16 cellular contexts compared by ENCODE assay signal in genomic region chr11:43582024-43582836, GRCh38.
DNase-seq lines count a peak whose midpoint lies in the region; ATAC-seq, FAIRE-seq and TF ChIP-seq lines count a peak whose summit lies in the region.
"Had no signal": no experiment of that assay in that cellular context is flagged by ENCODE, and none has a peak within 500 bp of the region (broad histone marks: within the 10 kb centered on the region; RNA-seq: fewer than 3 reads in every experiment).

No MANE protein-coding gene starts in this region.

- SMC1A ChIA-PET in GM12878 (lab: Charles Lee; ENCODE audit: uncharacterized antibody, unreplicated experiment): no interaction called here

- no peak for TF ChIP-seq RAD21 in GM12878 (IDR thresholded peaks at IDR 0.05; ENCODE audit: insufficient read depth, low read depth, low read length)

- TF ChIP-seq POLR2A in GM12878 (IDR thresholded peaks at IDR 0.05; ENCODE audit: low read depth, low read length): no peak

- DNase-seq in H7 (peak; percentile 57), GM12878 (ENCODE audit: low read depth, low spot score) (no peak), left lung (no peak), HT-29 (ENCODE audit: low spot score) (no peak), NCI-H748 treated with DMSO at 0.1 percent for 48 hours (lab: John Stamatoyannopoulos, UW) (no peak), NAMALWA (ENCODE audit: low spot score) (no peak)
- DNase-seq in naive thymus-derived CD8-positive, alpha-beta T cell: no peak
- DNase-seq: AML-193, HCEC 1CT, Kasumi-1, NCI-H510A had no signal

- peaks cover 0 to 5% (median 2%) of the 10 kb centered on the region in 3 donors for H3K36me3 Mint-ChIP-seq in naive thymus-derived CD8-positive, alpha-beta T cell

- peaks cover 80% of the 10 kb centered on the region for H3K27me3 ChIP-seq in ACC112 (ENCODE audit: insufficient read depth, low read length)
- H3K27me3 ChIP-seq in H7 (ENCODE audit: control insufficient read depth, insufficient read depth, low read length): peaks cover 84% of the 10 kb centered on the region
- peaks cover 19 to 32% of the 10 kb centered on the region in 2 experiments for H3K27me3 ChIP-seq in GM12878 (replicated peaks in 1 of 2; ENCODE audit: control insufficient read depth in 2 of 2, insufficient read depth in 2 of 2, low read length in 1 of 2)
- H3K27me3 ChIP-seq in left lung: peaks cover 73 to 89% of the 10 kb centered on the region in 2 donors

- no peak overlapping the region for H3K27ac Mint-ChIP-seq in naive thymus-derived CD8-positive, alpha-beta T cell
- H3K27ac Mint-ChIP-seq: activated T-cell treated with anti-CD3 and anti-CD28 coated beads, Interleukin-2, amount 50 U/mL, for 24 hours; natural killer cell treated with Interleukin-12 subunit alpha and Interleukin-12 subunit beta and Interleukin-15 and Interleukin-18, amount 100 ng/mL, for 72 hours had no signal

- peaks cover 0 to 4% (median 0%) of the 10 kb centered on the region in 9 donors for H3K9me3 Mint-ChIP-seq in naive thymus-derived CD8-positive, alpha-beta T cell
- H3K9me3 Mint-ChIP-seq: activated T-cell treated with anti-CD3 and anti-CD28 coated beads, Interleukin-2, amount 50 U/mL, for 24 hours; natural killer cell treated with Interleukin-12 subunit alpha and Interleukin-12 subunit beta and Interleukin-15 and Interleukin-18, amount 100 ng/mL, for 72 hours had no signal

- POLR2A ChIA-PET in GM12878 (lab: Charles Lee): no interaction called here
- POLR2A ChIA-PET in naive thymus-derived CD8-positive, alpha-beta T cell (lab: Charles Lee): no interaction called here

- no peak overlapping the region for H3K27ac ChIP-seq in ACC112 (ENCODE audit: low read depth, low read length)
- no peak overlapping the region for H3K27ac ChIP-seq in GM12878 (ENCODE audit: control insufficient read depth, insufficient read depth)
- no peak overlapping the region for H3K27ac ChIP-seq in left lung
- H3K27ac ChIP-seq: coronary artery had no signal

- H3K79me2 ChIP-seq in ACC112 (ENCODE audit: control insufficient read depth, insufficient read depth, low read length, unreplicated experiment) (no peaks in the 10 kb centered on the region), GM12878 (ENCODE audit: control insufficient read depth, insufficient read depth, low read length) (no peaks in the 10 kb centered on the region)

- no peaks in the 10 kb centered on the region; the same call in 2 of the 3 replicates for H3K9me3 ChIP-seq in GM12878 (replicated peaks; ENCODE audit: control insufficient read depth, insufficient read depth, low read length)
- H3K9me3 ChIP-seq in left lung: no peaks in the 10 kb centered on the region

- H3K36me3 ChIP-seq in ACC112 (ENCODE audit: insufficient read depth, low read length): no peaks in the 10 kb centered on the region
- H3K36me3 ChIP-seq in H7 (replicated peaks; ENCODE audit: control insufficient read depth, insufficient read depth, low read length): no peaks in the 10 kb centered on the region
- H3K36me3 ChIP-seq in GM12878 (ENCODE audit: control insufficient read depth in 2 of 2, insufficient read depth in 2 of 2, low read length in 1 of 2): no peaks in the 10 kb centered on the region
- H3K36me3 ChIP-seq in left lung: no peaks in the 10 kb centered on the region

- H3K4me3 ChIP-seq in ACC112 (ENCODE audit: low read depth, low read length): peak overlapping the region; percentile 74
- H3K4me3 ChIP-seq in H7 (ENCODE audit: insufficient read depth, low read depth, low read length): no peak overlapping the region
- no peak overlapping the region for H3K4me3 ChIP-seq in GM12878
- no peak overlapping the region for H3K4me3 ChIP-seq in left lung

- H3K4me1 Mint-ChIP-seq in naive thymus-derived CD8-positive, alpha-beta T cell: peaks cover 15 to 42% (median 33%) of the 10 kb centered on the region in 4 donors

- in situ Hi-C loops in GM12878 (cut with MboI): no loop called here

- no peaks in the 10 kb centered on the region for H4K20me1 ChIP-seq in GM12878 (ENCODE audit: control insufficient read depth, insufficient read depth)

- intact Hi-C loops in GM12878 (cut with micrococcal nuclease; ENCODE audit: unreplicated experiment) (no loop called here), left lung (cut with DNase I) (no loop called here)

- ATAC-seq in GM12878 (no peak), left lung (no peak)
- no peak for ATAC-seq in naive thymus-derived CD8-positive, alpha-beta T cell

- no peak overlapping the region for H3K9ac ChIP-seq in GM12878 (ENCODE audit: control insufficient read depth, insufficient read depth, low read length)

- TF ChIP-seq CTCF in GM12878 (IDR thresholded peaks at IDR 0.05 in 2 of 3, conservative IDR thresholded peaks at IDR 0.05 in 1 of 3; ENCODE audit: control insufficient read depth in 2 of 3, extremely low read depth in 1 of 3, insufficient read depth in 1 of 3, low read depth in 3 of 3, low read length in 3 of 3): no peak
- no peak for TF ChIP-seq CTCF in left lung (IDR thresholded peaks at IDR 0.05)

- H3K4me2 ChIP-seq in GM12878 (ENCODE audit: control insufficient read depth, insufficient read depth): no peak overlapping the region

- H3K27me3 Mint-ChIP-seq in naive thymus-derived CD8-positive, alpha-beta T cell: peaks cover 35 to 88% (median 68%) of the 10 kb centered on the region in 5 donors

- no peak for FAIRE-seq in GM12878 (lab: Jason Lieb, UNC)
- FAIRE-seq: RCC 7860 had no signal

- H3K4me3 Mint-ChIP-seq in naive thymus-derived CD8-positive, alpha-beta T cell: peak overlapping the region; percentile 32 to 92 (median 64)
- H3K4me3 Mint-ChIP-seq: natural killer cell treated with Interleukin-12 subunit alpha and Interleukin-12 subunit beta and Interleukin-15 and Interleukin-18, amount 100 ng/mL, for 72 hours had no signal

- TF ChIP-seq EP300 in GM12878 (IDR thresholded peaks at IDR 0.05; ENCODE audit: borderline replicate concordance in 1 of 2, control insufficient read depth in 1 of 2, low read depth in 2 of 2, low read length in 2 of 2): no peak

- no TSS peak for BruUV-seq in GM12878 (replicated peaks; lab: Mats Ljungman, UMichigan)

- 31% methylated on average over 30 of the region's 37 CpGs for WGBS in GM12878 (ENCODE audit: insufficient coverage, insufficient replicate concordance, low lambda C conversion rate, missing lambda C conversion rate)

- H2AFZ ChIP-seq in ACC112 (ENCODE audit: low read length, unreplicated experiment): no peak overlapping the region
- no peak overlapping the region for H2AFZ ChIP-seq in GM12878 (ENCODE audit: control insufficient read depth, low read depth, low read length)

- CTCF ChIA-PET in GM12878 (lab: Yijun Ruan, JAX): interaction anchor here (0.5 to 1.0 kb wide), 2 partner anchors 15 to 51 kb away, joined by 3 to 4 read pairs; no protein-coding TSS in a partner anchor

- RAD21 ChIA-PET in GM12878 (lab: Charles Lee; ENCODE audit: unreplicated experiment): no interaction called here

- peaks cover 11% of the 10 kb centered on the region for H3K4me1 ChIP-seq in ACC112 (ENCODE audit: control insufficient read depth, insufficient read depth, low read length, unreplicated experiment)
- no peaks in the 10 kb centered on the region for H3K4me1 ChIP-seq in GM12878 (ENCODE audit: control insufficient read depth, insufficient read depth, low read length)
- H3K4me1 ChIP-seq in left lung: peaks cover 2 to 24% of the 10 kb centered on the region in 2 donors

TF ChIP-seq in GM12878, 131 proteins besides CTCF, POLR2A, EP300 and RAD21:
- TF ChIP-seq CREB1 (IDR thresholded peaks at IDR 0.05; ENCODE audit: low read depth) (no peak), STAT3 (IDR thresholded peaks at IDR 0.05; ENCODE audit: low read depth, low read length) (no peak), RAD51 (IDR thresholded peaks at IDR 0.05) (no peak), SUZ12 (IDR thresholded peaks at IDR 0.05; ENCODE audit: unreplicated experiment) (peak; percentile 57), ZZZ3 (IDR thresholded peaks at IDR 0.05; ENCODE audit: control insufficient read depth, insufficient read length, low read depth) (no peak)
